Comparison of ENCODE assay signal across 8 cellular contexts in the genomic region with DNA sequence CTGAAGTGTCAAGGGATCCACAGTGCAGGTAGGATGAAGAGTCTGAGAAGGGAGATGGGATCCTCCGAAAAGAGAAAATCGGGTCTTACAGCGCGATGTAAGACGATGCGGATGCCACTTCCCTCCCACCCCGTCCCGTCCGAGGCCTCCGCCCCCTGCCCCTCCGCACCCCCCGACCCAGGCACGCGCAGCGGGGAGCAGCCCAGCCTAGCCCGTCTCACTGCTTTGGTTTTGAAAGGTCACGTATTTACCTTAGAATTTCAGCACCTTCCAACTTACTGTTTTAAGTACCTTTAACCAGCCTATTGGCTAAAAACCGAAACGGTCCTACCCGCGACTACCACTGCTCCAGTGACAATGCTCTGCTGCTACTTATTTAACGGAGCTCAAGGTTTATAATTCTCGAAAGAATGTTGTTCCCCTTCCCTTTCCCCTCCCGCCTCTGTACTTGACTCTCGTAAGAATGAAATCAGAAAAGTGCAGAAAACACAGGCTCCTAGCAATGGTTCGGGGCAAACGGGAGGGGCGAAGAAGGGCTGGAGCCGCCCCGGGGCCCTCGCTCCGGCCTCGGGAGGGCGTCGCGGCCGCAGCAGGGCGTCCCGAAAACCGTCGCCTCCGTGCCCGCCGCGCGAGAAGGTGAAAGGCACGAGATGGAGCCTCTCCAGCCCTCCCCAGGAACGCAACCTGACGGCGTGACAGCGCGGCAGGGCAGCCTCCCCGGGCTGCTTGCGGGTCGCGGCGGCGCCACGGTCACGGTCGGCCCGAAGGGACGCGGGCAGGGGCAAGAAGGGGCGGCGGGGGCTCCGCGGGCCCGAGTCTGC. TPM values are rescaled to one million over a fixed set of nuclear protein-coding genes. Genes with fewer than 3 reads are reported as not detected.
A peak's percentile ranks its signal among the peaks of the same experiment; 100 is the strongest.
DNase-seq lines count a peak whose midpoint lies in the region; ATAC-seq and TF ChIP-seq lines count a peak whose summit lies in the region.

No MANE protein-coding gene starts in this region.

- H3K4me3 ChIP-seq in endocrine pancreas (ENCODE audit: control insufficient read depth, insufficient read depth, low read length) (peak overlapping the region; percentile 78), mesodermal cell (ENCODE audit: extremely low read depth, insufficient read depth, low read length, poor library complexity, severe bottlenecking) (peak overlapping the region; percentile 87)

- peak; percentile 6 for DNase-seq in DMS153 treated with DMSO at 0.1 percent for 48 hours (lab: John Stamatoyannopoulos, UW; ENCODE audit: unreplicated experiment)
- DNase-seq in DMS153 (lab: John Stamatoyannopoulos, UW), result no peak
- DNase-seq in NCI-H146 treated with DMSO at 0.1 percent for 48 hours (lab: John Stamatoyannopoulos, UW; ENCODE audit: unreplicated experiment), result peak; percentile 2
- DNase-seq in activated CD8-positive, alpha-beta T cell treated with anti-CD3 and anti-CD28 coated beads for 36 hours, result peak; percentile 49
- DNase-seq in stimulated activated naive CD4-positive, alpha-beta T cell (lab: John Stamatoyannopoulos, UW), result peak; percentile 42 to 81 (median 62)

- H3K27ac ChIP-seq in mesodermal cell (ENCODE audit: low read depth, low read length, severe bottlenecking), result peak overlapping the region; percentile 90

- H3K9ac ChIP-seq in endocrine pancreas (ENCODE audit: control insufficient read depth, insufficient read depth, low read length), result peak overlapping the region; percentile 95

- H3K4me1 ChIP-seq in endocrine pancreas (ENCODE audit: control insufficient read depth, insufficient read depth, low read length) (no peaks in the 10 kb centered on the region), mesodermal cell (ENCODE audit: control insufficient read depth, insufficient read depth, low read length, poor library complexity, severe bottlenecking) (peaks cover 20% of the 10 kb centered on the region)

- no peaks in the 10 kb centered on the region for H3K27me3 Mint-ChIP-seq in activated CD8-positive, alpha-beta T cell treated with anti-CD3 and anti-CD28 coated beads for 36 hours

- CTCF ChIA-PET in activated CD8-positive, alpha-beta T cell treated with anti-CD3 and anti-CD28 coated beads for 36 hours (lab: Charles Lee), result interaction anchor here (1.1 to 2.1 kb wide), 5 partner anchors 10 to 127 kb away, joined by 3 to 8 read pairs (median 5); a partner anchor contains a TSS

- H3K9me3 ChIP-seq in endocrine pancreas (ENCODE audit: control insufficient read depth, low read length) (no peaks in the 10 kb centered on the region), mesodermal cell (ENCODE audit: control insufficient read depth, low read length) (no peaks in the 10 kb centered on the region)

- no peak for TF ChIP-seq CTCF in activated CD8-positive, alpha-beta T cell treated with anti-CD3 and anti-CD28 coated beads for 36 hours (IDR thresholded peaks at IDR 0.05)

- peak; percentile 14 for ATAC-seq in HG02610 (IDR thresholded peaks at IDR 0.05; ENCODE audit: unreplicated experiment)
- peak; percentile 4 for ATAC-seq in activated CD8-positive, alpha-beta T cell treated with anti-CD3 and anti-CD28 coated beads for 36 hours

- WGBS in mesodermal cell (ENCODE audit: insufficient coverage in 2 of 2), 2 experiments, result 0 to 1% methylated on average over 36 to 55 of the region's 69 CpGs

- no peaks in the 10 kb centered on the region for H3K9me3 Mint-ChIP-seq in activated CD8-positive, alpha-beta T cell treated with anti-CD3 and anti-CD28 coated beads for 36 hours

- peaks cover 1% of the 10 kb centered on the region for H3K36me3 Mint-ChIP-seq in activated CD8-positive, alpha-beta T cell treated with anti-CD3 and anti-CD28 coated beads for 36 hours (ENCODE audit: low read depth)

- H3K27me3 ChIP-seq in endocrine pancreas (ENCODE audit: control insufficient read depth, insufficient read depth, low read length), result no peaks in the 10 kb centered on the region

- peak overlapping the region; percentile 92 for H3K4me3 Mint-ChIP-seq in activated CD8-positive, alpha-beta T cell treated with anti-CD3 and anti-CD28 coated beads for 36 hours

- H3K36me3 ChIP-seq in endocrine pancreas (ENCODE audit: control insufficient read depth, insufficient read depth, low read length) (no peaks in the 10 kb centered on the region), mesodermal cell (ENCODE audit: control insufficient read depth, insufficient read depth, low read length) (peaks cover 8% of the 10 kb centered on the region)

- H3K27ac Mint-ChIP-seq in activated CD8-positive, alpha-beta T cell treated with anti-CD3 and anti-CD28 coated beads for 36 hours, result peak overlapping the region; percentile 85

- POLR2A ChIA-PET in activated CD8-positive, alpha-beta T cell treated with anti-CD3 and anti-CD28 coated beads for 36 hours (lab: Charles Lee), result interaction anchor here (0.6 to 3.0 kb wide), 9 partner anchors 10 to 154 kb away, joined by 3 to 19 read pairs (median 4); a partner anchor contains a TSS

- intact Hi-C loops in activated CD8-positive, alpha-beta T cell treated with anti-CD3 and anti-CD28 coated beads for 36 hours (cut with micrococcal nuclease), result loop anchor here (5.0 kb wide), 1 partner anchor 63 kb away; a partner anchor contains a TSS

- peaks cover 16% of the 10 kb centered on the region for H3K4me1 Mint-ChIP-seq in activated CD8-positive, alpha-beta T cell treated with anti-CD3 and anti-CD28 coated beads for 36 hours (ENCODE audit: low read depth)

RNA-seq across cellular contexts. Expression of a gene that starts 0.7 kb away (rescaled TPM):
- total RNA-seq in activated CD8-positive, alpha-beta T cell treated with anti-CD3 and anti-CD28 coated beads for 36 hours, result 10 to 100 TPM; 14.4 to 15.2 TPM
- polyA plus RNA-seq in mesodermal cell (2013, experiment 1 of 2), result 33.5 TPM
- polyA plus RNA-seq in mesodermal cell (2013, experiment 2 of 2), result 31.2 TPM

RNA-seq across cellular contexts. Expression of a gene that starts 12.4 kb away (rescaled TPM):
- total RNA-seq in activated CD8-positive, alpha-beta T cell treated with anti-CD3 and anti-CD28 coated beads for 36 hours, result under 1 TPM; 0.22 to 0.56 TPM
- 1.7 TPM for polyA plus RNA-seq in mesodermal cell (2013, experiment 1 of 2)
- 3.1 TPM for polyA plus RNA-seq in mesodermal cell (2013, experiment 2 of 2)
